In genomic region chr2:222319576-222320440, GRCh38 we compare ENCODE assay signal across 9 cellular contexts. TPM values are rescaled to one million over a fixed set of nuclear protein-coding genes. Genes with fewer than 3 reads are reported as not detected.
A peak's percentile ranks its signal among the peaks of the same experiment; 100 is the strongest.
DNase-seq lines count a peak whose midpoint lies in the region; ATAC-seq and TF ChIP-seq lines count a peak whose summit lies in the region.
"Had no signal": no experiment of that assay in that cellular context is flagged by ENCODE, and none has a peak within 500 bp of the region (broad histone marks: within the 10 kb centered on the region; RNA-seq: fewer than 3 reads in every experiment).

No MANE protein-coding gene starts in this region.

- no peak overlapping the region for H3K27ac Mint-ChIP-seq in neural progenitor cell

- ATAC-seq in GM19455 (IDR thresholded peaks at IDR 0.05; ENCODE audit: unreplicated experiment) (peak; percentile 40), HG03460 (IDR thresholded peaks at IDR 0.05; ENCODE audit: unreplicated experiment) (peak; percentile 46)

- no peaks in the 10 kb centered on the region for H3K9me3 Mint-ChIP-seq in neural progenitor cell

- H3K27ac ChIP-seq in RWPE1: peak overlapping the region; percentile 70; the same call in 1 of the 2 replicates
- H3K27ac ChIP-seq in neural progenitor cell: no peak overlapping the region
- H3K27ac ChIP-seq: 22Rv1 had no signal

- peaks cover 47% of the 10 kb centered on the region for H3F3A ChIP-seq in neural progenitor cell (ENCODE audit: low read depth)

- TF ChIP-seq CTCF in RWPE1 (conservative IDR thresholded peaks at IDR 0.05; ENCODE audit: low read depth) (no peak), epithelial cell of proximal tubule (conservative IDR thresholded peaks at IDR 0.05; ENCODE audit: low read depth, low read length) (no peak), neural progenitor cell (IDR thresholded peaks at IDR 0.05) (peak; percentile 32)

- peak; percentile 80 for DNase-seq in DMS53 (lab: John Stamatoyannopoulos, UW)
- no peak for DNase-seq in DMS53 treated with DMSO at 0.1 percent for 48 hours (lab: John Stamatoyannopoulos, UW; ENCODE audit: unreplicated experiment)
- DNase-seq in RWPE1 (ENCODE audit: low spot score): no peak
- DNase-seq in epithelial cell of proximal tubule (ENCODE audit: low read depth): no peak
- no peak for DNase-seq in neural progenitor cell (ENCODE audit: low spot score)
- no peak for DNase-seq in COLO829 (ENCODE audit: low spot score)

- peak overlapping the region; percentile 90 for H3K4me3 Mint-ChIP-seq in neural progenitor cell

- H4K20me1 ChIP-seq in neural progenitor cell (ENCODE audit: low read depth): peaks cover 16% of the 10 kb centered on the region

- POLR2A ChIA-PET in RWPE1 (lab: Yijun Ruan, JAX; ENCODE audit: low non-redundant PET): no interaction called here

- peaks cover 24% of the 10 kb centered on the region for H3K27me3 Mint-ChIP-seq in neural progenitor cell (ENCODE audit: insufficient read depth, low read depth)

- H2AFZ ChIP-seq in neural progenitor cell (replicated peaks): peak overlapping the region; percentile 85

- peaks cover 38% of the 10 kb centered on the region for H3K4me1 Mint-ChIP-seq in neural progenitor cell

- H3K36me3 Mint-ChIP-seq in neural progenitor cell: no peaks in the 10 kb centered on the region

- H3K9ac ChIP-seq in neural progenitor cell: no peak overlapping the region

- H3K4me3 ChIP-seq in epithelial cell of proximal tubule (ENCODE audit: low read depth, low read length) (peak overlapping the region; percentile 68), neural progenitor cell (peak overlapping the region; percentile 62)

- H3K36me3 ChIP-seq in neural progenitor cell: no peaks in the 10 kb centered on the region

- H3K9me3 ChIP-seq in neural progenitor cell (ENCODE audit: low read depth): no peaks in the 10 kb centered on the region

- H3K4me2 ChIP-seq in neural progenitor cell: peak overlapping the region; percentile 88

- H3K79me2 ChIP-seq in neural progenitor cell (ENCODE audit: low read depth): no peaks in the 10 kb centered on the region

- CTCF ChIA-PET in RWPE1 (lab: Yijun Ruan, JAX): interaction anchor here (0.6 to 1.5 kb wide), 7 partner anchors 130 to 551 kb away, joined by 3 to 7 read pairs (median 3); no protein-coding TSS in a partner anchor

- H3K4me1 ChIP-seq in neural progenitor cell: peaks cover 8% of the 10 kb centered on the region

- H3K27me3 ChIP-seq in neural progenitor cell: peaks cover 93% of the 10 kb centered on the region

RNA-seq across cellular contexts. Expression of gene PAX3, which starts 21.0 kb away (rescaled TPM):
- total RNA-seq in epithelial cell of proximal tubule: not detected in 2 replicates
- total RNA-seq in neural progenitor cell (ENCODE audit: low replicate concordance): 4.6 and 4.9 TPM in 2 replicates
